In genomic region chr1:221563476-221563921, GRCh38 we compare ENCODE assay signal across 1 cellular context.
TF ChIP-seq lines count a peak whose summit lies in the region.

No MANE protein-coding gene starts in this region.

TF ChIP-seq in GM23338, 12 proteins besides CTCF, POLR2A, EP300 and RAD21 (continued from another document):
- TF ChIP-seq REST (IDR thresholded peaks at IDR 0.05; ENCODE audit: unreplicated experiment) (no peak), EZH2 (IDR thresholded peaks at IDR 0.05; ENCODE audit: low read depth, unreplicated experiment) (no peak), CREB1 (CRISPR knock-in tag; IDR thresholded peaks at IDR 0.05; ENCODE audit: low read depth) (no peak), ZNF331 (CRISPR knock-in tag; IDR thresholded peaks at IDR 0.05; ENCODE audit: low read depth) (no peak)
